Comparison of ENCODE assay signal across 9 cellular contexts in genomic region chr3:148786159-148786558, GRCh38. TPM values are rescaled to one million over a fixed set of nuclear protein-coding genes. Genes with fewer than 3 reads are reported as not detected.
"Had no signal": no experiment of that assay in that cellular context is flagged by ENCODE, and none has a peak within 500 bp of the region (broad histone marks: within the 10 kb centered on the region; RNA-seq: fewer than 3 reads in every experiment).

No MANE protein-coding gene starts in this region.

RNA-seq across cellular contexts. Expression of gene CPB1, which starts 41.5 kb away (rescaled TPM):
- total RNA-seq: hepatocyte; kidney epithelial cell; left lung; left ventricle myocardium inferior; left ventricle myocardium superior; lung microvascular endothelial cell; mammary epithelial cell; mononuclear cell; naive thymus-derived CD4-positive, alpha-beta T cell had no signal
